In genomic region chr7:47478926-47479791, GRCh38 we compare ENCODE assay signal across 14 cellular contexts.
DNase-seq lines count a peak whose midpoint lies in the region; ATAC-seq, FAIRE-seq and TF ChIP-seq lines count a peak whose summit lies in the region.
"Had no signal": no experiment of that assay in that cellular context is flagged by ENCODE, and none has a peak within 500 bp of the region (broad histone marks: within the 10 kb centered on the region; RNA-seq: fewer than 3 reads in every experiment).

No MANE protein-coding gene starts in this region.

- no peak for FAIRE-seq in pancreas (lab: Jason Lieb, UNC)
- FAIRE-seq: endothelial cell of umbilical vein had no signal

- H3K27me3 ChIP-seq in BLaER1 treated with 17β-estradiol and CSF1 and Interleukin-3, amounts not matched to agents 10 nM and 100 nM = no peaks in the 10 kb centered on the region
- H3K27me3 ChIP-seq in Panc1 (ENCODE audit: control insufficient read depth, insufficient read depth, low read length) = no peaks in the 10 kb centered on the region
- no peaks in the 10 kb centered on the region for H3K27me3 ChIP-seq in left ventricle myocardium inferior (ENCODE audit: low read depth)
- H3K27me3 ChIP-seq in pancreas = no peaks in the 10 kb centered on the region
- H3K27me3 ChIP-seq in brain microvascular endothelial cell (replicated peaks) = no peaks in the 10 kb centered on the region
- H3K27me3 ChIP-seq: SJSA1, tibial nerve had no signal

- peak overlapping the region; percentile 82 to 99 (median 97) for H3K4me2 ChIP-seq in BLaER1 treated with 17β-estradiol and CSF1 and Interleukin-3, amounts not matched to agents 10 nM and 100 nM

- no peak for DNase-seq in Panc1 (ENCODE audit: low read depth, low spot score)
- no peak for DNase-seq in left ventricle myocardium inferior
- no peak for DNase-seq in pancreas
- no peak for DNase-seq in NAMALWA (ENCODE audit: low spot score)
- no peak for DNase-seq in brain microvascular endothelial cell
- DNase-seq in KBM-7 = no peak
- no peak for DNase-seq in stimulated activated CD4-positive, alpha-beta T cell treated with anti-CD3 and anti-CD28 coated beads, Interleukin-4, amount 100 ng/mL, for 24 hours
- DNase-seq: activated naive CD4-positive, alpha-beta T cell; NCI-H1694 treated with DMSO at 0.1 percent for 48 hours; NCI-H774 had no signal

- H3K9ac ChIP-seq in BLaER1 treated with 17β-estradiol and CSF1 and Interleukin-3, amounts not matched to agents 10 nM and 100 nM = peak overlapping the region; percentile 67 to 86 (median 81)

- POLR2A ChIA-PET in Panc1 (lab: Charles Lee) = interaction anchor here (0.6 kb wide), 1 partner anchor 310 kb away, joined by 5 read pairs; no protein-coding TSS in a partner anchor

- CTCF ChIA-PET in Panc1 (lab: Charles Lee) = no interaction called here

- peak overlapping the region; percentile 86 to 97 (median 90) for H3K27ac ChIP-seq in BLaER1 treated with 17β-estradiol and CSF1 and Interleukin-3, amounts not matched to agents 10 nM and 100 nM
- H3K27ac ChIP-seq in Panc1 (ENCODE audit: low read length) (peak overlapping the region; percentile 80), left ventricle myocardium inferior (replicated peaks) (peak overlapping the region; percentile 87), pancreas (peak overlapping the region in 3 of 4 donors; percentile 27 to 89 (median 78)), brain microvascular endothelial cell (no peak overlapping the region)
- H3K27ac ChIP-seq: SJSA1 had no signal

- in situ Hi-C loops in Panc1 (cut with HindIII; ENCODE audit: low pct_unique_long_range_greater_than_20kb, low sequenced_read_pairs) = no loop called here
- in situ Hi-C loops in brain microvascular endothelial cell (cut with HindIII; ENCODE audit: low pct_ligation_motif_present, low sequenced_read_pairs) = no loop called here
- in situ Hi-C loops in KBM-7 (cut with MboI; ENCODE audit: low pct_unique_long_range_greater_than_20kb, low sequenced_read_pairs) = no loop called here

- TF ChIP-seq CTCF in Panc1 (IDR thresholded peaks at IDR 0.05) (no peak), left ventricle myocardium inferior (IDR thresholded peaks at IDR 0.05; ENCODE audit: borderline replicate concordance) (no peak), pancreas (IDR thresholded peaks at IDR 0.05) (no peak), brain microvascular endothelial cell (IDR thresholded peaks at IDR 0.05; ENCODE audit: low read depth, low read length, missing control alignments) (no peak)

- intact Hi-C loops in Panc1 (cut with micrococcal nuclease; ENCODE audit: unreplicated experiment) = no loop called here
- intact Hi-C loops in left ventricle myocardium inferior (cut with micrococcal nuclease) = no loop called here
- intact Hi-C loops in pancreas (cut with DNase I) = loop anchor here in 1 of 3 donors (5.0 kb wide), 1 partner anchor 93 kb away; no protein-coding TSS in a partner anchor

- peak overlapping the region in 9 of 10 experiments; percentile 2 to 80 (median 32); a peak in 12 of 20 replicates for H3K4me3 ChIP-seq in BLaER1 treated with 17β-estradiol and CSF1 and Interleukin-3, amounts not matched to agents 10 nM and 100 nM
- H3K4me3 ChIP-seq in Panc1 (ENCODE audit: low read depth in 2 of 2, low read length in 2 of 2) = no peak overlapping the region
- no peak overlapping the region for H3K4me3 ChIP-seq in left ventricle myocardium inferior
- H3K4me3 ChIP-seq in pancreas = no peak overlapping the region
- no peak overlapping the region for H3K4me3 ChIP-seq in brain microvascular endothelial cell (ENCODE audit: low read depth, low read length)
- H3K4me3 ChIP-seq: SJSA1, tibial nerve had no signal

- H3K4me1 ChIP-seq in BLaER1 treated with 17β-estradiol and CSF1 and Interleukin-3, amounts not matched to agents 10 nM and 100 nM = peaks cover 77 to 100% (median 98%) of the 10 kb centered on the region in 10 experiments
- H3K4me1 ChIP-seq in Panc1 (ENCODE audit: control insufficient read depth, insufficient read depth, low read length) (peaks cover 88% of the 10 kb centered on the region), left ventricle myocardium inferior (peaks cover 95% of the 10 kb centered on the region), pancreas (peaks cover 78 to 90% (median 82%) of the 10 kb centered on the region in 3 donors)

- ATAC-seq in Panc1 (0 out of 2 replicates have a peak, but pooled peaks have one; percentile 3), pancreas (no peak)

- no TSS peak for BruUV-seq in Panc1 (replicated peaks; lab: Mats Ljungman, UMichigan)

- WGBS in pancreas, 2 donors = 54 to 59% methylated on average over 18 of the region's 18 CpGs

- H3K9me3 ChIP-seq in BLaER1 treated with 17β-estradiol and CSF1 and Interleukin-3, amounts not matched to agents 10 nM and 100 nM (replicated peaks in 1 of 11) = no peaks in the 10 kb centered on the region
- H3K9me3 ChIP-seq in Panc1 (ENCODE audit: control insufficient read depth, insufficient read depth, low read depth, low read length) (no peaks in the 10 kb centered on the region), left ventricle myocardium inferior (replicated peaks) (no peaks in the 10 kb centered on the region), pancreas (no peaks in the 10 kb centered on the region)
- H3K9me3 ChIP-seq: SJSA1, tibial nerve had no signal

- H3K36me3 ChIP-seq in BLaER1 treated with 17β-estradiol and CSF1 and Interleukin-3, amounts not matched to agents 10 nM and 100 nM = peaks cover 0 to 48% (median 0%) of the 10 kb centered on the region in 11 experiments; a peak in 8 of 22 replicates
- H3K36me3 ChIP-seq in Panc1 (ENCODE audit: control insufficient read depth, insufficient read depth, low read length) = peaks cover 7% of the 10 kb centered on the region
- H3K36me3 ChIP-seq in left ventricle myocardium inferior = no peaks in the 10 kb centered on the region
- no peaks in the 10 kb centered on the region for H3K36me3 ChIP-seq in pancreas
- H3K36me3 ChIP-seq in brain microvascular endothelial cell (replicated peaks) = no peaks in the 10 kb centered on the region
- H3K36me3 ChIP-seq: tibial nerve had no signal

- H4K20me1 ChIP-seq in BLaER1 treated with 17β-estradiol and CSF1 and Interleukin-3, amounts not matched to agents 10 nM and 100 nM = peaks cover 0 to 59% (median 0%) of the 10 kb centered on the region in 11 experiments; a peak in 6 of 22 replicates

Comparison
In these comparisons a context has a peak if more than half of its experiments do, and no peak if none do; other contexts are left out.
1. H3K4me3 ChIP-seq: peak in BLaER1 treated with 17β-estradiol and CSF1 and Interleukin-3, amounts not matched to agents 10 nM and 100 nM (9 of 10); none in Panc1 (0 of 2), left ventricle myocardium inferior (single experiment), pancreas (0 of 4) and brain microvascular endothelial cell (single experiment).